Comparison of ENCODE assay signal across 25 cellular contexts in the genomic region with DNA sequence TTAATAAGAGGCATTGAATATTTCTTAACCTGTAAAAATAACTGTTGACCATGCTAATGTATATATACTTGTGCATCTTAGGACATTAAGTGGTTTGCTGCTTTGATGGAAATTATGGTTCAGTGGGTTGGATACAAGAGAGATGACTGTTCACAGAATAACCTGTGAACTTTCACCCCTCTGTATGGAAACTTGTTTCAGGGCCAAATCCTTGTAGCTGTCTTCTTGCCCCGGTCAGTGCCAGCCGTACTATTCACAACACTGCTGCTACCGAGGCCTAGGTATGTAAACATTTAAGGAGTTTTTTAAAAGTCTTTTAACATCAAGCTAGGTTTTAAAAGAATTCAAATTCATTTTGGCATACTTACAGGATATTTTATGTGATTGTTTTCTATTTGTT. TPM values are rescaled to one million over a fixed set of nuclear protein-coding genes. Genes with fewer than 3 reads are reported as not detected.
A peak's percentile ranks its signal among the peaks of the same experiment; 100 is the strongest.
DNase-seq lines count a peak whose midpoint lies in the region; ATAC-seq, FAIRE-seq and TF ChIP-seq lines count a peak whose summit lies in the region.
"Had no signal": no experiment of that assay in that cellular context is flagged by ENCODE, and none has a peak within 500 bp of the region (broad histone marks: within the 10 kb centered on the region; RNA-seq: fewer than 3 reads in every experiment).

No MANE protein-coding gene starts in this region.

- H3K9me3 ChIP-seq in left ventricle myocardium inferior (replicated peaks) (no peaks in the 10 kb centered on the region), K562 (replicated peaks; ENCODE audit: control insufficient read depth, insufficient read depth, low read depth, low read length) (no peaks in the 10 kb centered on the region)
- H3K9me3 ChIP-seq: thoracic aorta had no signal

- in situ Hi-C loops in K562 (cut with MboI), result no loop called here

- ATAC-seq in left cardiac atrium, result no peak
- no peak for ATAC-seq in K562
- ATAC-seq in GM18519 (IDR thresholded peaks at IDR 0.05; ENCODE audit: low FRiP score, unreplicated experiment), result no peak
- ATAC-seq: activated naive CD4-positive, alpha-beta T cell treated with anti-CD3 and anti-CD28 coated beads, Interleukin-2, amount 50 U/mL, for 72 hours; Panc1 had no signal

- H3K4me1 ChIP-seq in left ventricle myocardium inferior (peaks cover 25% of the 10 kb centered on the region), K562 (replicated peaks in 1 of 2; ENCODE audit: control insufficient read depth in 2 of 2, insufficient read depth in 2 of 2, low read length in 2 of 2) (no peaks in the 10 kb centered on the region)

- H3K9ac ChIP-seq in K562 (ENCODE audit: insufficient read depth in 1 of 2, low read depth in 2 of 2, low read length in 2 of 2), result no peak overlapping the region

- FAIRE-seq in K562 (lab: Jason Lieb, UNC), result no peak
- FAIRE-seq in D721Med (lab: Jason Lieb, UNC), result no peak
- FAIRE-seq: colon, HTR-8/SVneo had no signal

- H3K79me2 ChIP-seq in K562 (ENCODE audit: control insufficient read depth, insufficient read depth, low read length), result peaks cover 9% of the 10 kb centered on the region; the same call in 1 of the 3 replicates

- H3K27me3 Mint-ChIP-seq in mesothelial cell of epicardium (ENCODE audit: low read depth), result no peaks in the 10 kb centered on the region

- H3K4me2 ChIP-seq in K562 (ENCODE audit: insufficient read depth, low read length), result no peak overlapping the region

- H3K27me3 ChIP-seq in left ventricle myocardium inferior (ENCODE audit: low read depth) (no peaks in the 10 kb centered on the region), K562 (ENCODE audit: control insufficient read depth in 2 of 2, insufficient read depth in 2 of 2, low read length in 2 of 2) (no peaks in the 10 kb centered on the region)

- intact Hi-C loops in left ventricle myocardium inferior (cut with micrococcal nuclease) (no loop called here), left cardiac atrium (cut with DNase I) (no loop called here), K562 (cut with micrococcal nuclease) (no loop called here)

- H3K4me1 Mint-ChIP-seq in mesothelial cell of epicardium, result peaks cover 1% of the 10 kb centered on the region
- H3K4me1 Mint-ChIP-seq: endodermal cell, H9 had no signal

- TF ChIP-seq EP300 in K562 (IDR thresholded peaks at IDR 0.05; ENCODE audit: low read length), result no peak

- H2AFZ ChIP-seq in K562 (ENCODE audit: low read depth, low read length), result no peak overlapping the region

- no peaks in the 10 kb centered on the region for H3K9me1 ChIP-seq in K562 (ENCODE audit: control insufficient read depth, insufficient read depth, low read length)

- H3K9me3 Mint-ChIP-seq in mesothelial cell of epicardium, result no peaks in the 10 kb centered on the region
- H3K9me3 Mint-ChIP-seq: activated naive CD4-positive, alpha-beta T cell treated with anti-CD3 and anti-CD28 coated beads, Interleukin-2, amount 50 U/mL, for 72 hours; endodermal cell; H9 had no signal

- CTCF ChIA-PET in K562 (lab: Yijun Ruan, JAX; ENCODE audit: low intra/inter-chr PET ratio), result no interaction called here

- no peak for TF ChIP-seq CTCF in left ventricle myocardium inferior (IDR thresholded peaks at IDR 0.05; ENCODE audit: borderline replicate concordance)
- TF ChIP-seq CTCF in K562 (IDR thresholded peaks at IDR 0.05 in 2 of 3, conservative IDR thresholded peaks at IDR 0.05 in 1 of 3; ENCODE audit: insufficient read depth in 2 of 3, low read depth in 1 of 3, low read length in 3 of 3), result no peak
- no peak for TF ChIP-seq CTCF in mesothelial cell of epicardium (IDR thresholded peaks at IDR 0.05; ENCODE audit: unreplicated experiment)
- no peak for TF ChIP-seq CTCF in D721Med (IDR thresholded peaks at IDR 0.05; ENCODE audit: insufficient read depth, missing control alignments)

- H3K36me3 ChIP-seq in left ventricle myocardium inferior (peaks cover 96% of the 10 kb centered on the region), K562 (ENCODE audit: control insufficient read depth, insufficient read depth, low read length) (peaks cover 98% of the 10 kb centered on the region)

- no peak for DNase-seq in left ventricle myocardium inferior
- no peak for DNase-seq in left cardiac atrium
- DNase-seq in K562 (ENCODE audit: extremely low read depth in 1 of 4, low spot score in 3 of 4), result no peak
- DNase-seq in mesothelial cell of epicardium (ENCODE audit: low spot score in 2 of 2, unreplicated experiment in 2 of 2), result no peak
- DNase-seq in D721Med (ENCODE audit: insufficient read length, low spot score), result no peak
- DNase-seq in hepatic stellate cell (ENCODE audit: low spot score), result no peak
- no peak for DNase-seq in DMS114 treated with DMSO at 0.1 percent for 48 hours (lab: John Stamatoyannopoulos, UW; ENCODE audit: unreplicated experiment)
- DNase-seq: DMS79; endodermal cell; H9; head of caudate nucleus; NCI-H1092 treated with DMSO at 0.1 percent for 48 hours; NCI-H2029 treated with DMSO at 0.1 percent for 48 hours; NCI-H345; nucleus accumbens; right cardiac atrium; stimulated activated naive CD4-positive, alpha-beta T cell; WERI-Rb-1 had no signal

- WGBS in K562 (ENCODE audit: insufficient coverage, low coverage, missing lambda C conversion rate), result 95% methylated on average over 3 of the region's 3 CpGs

- BruUV-seq in K562 (replicated peaks; lab: Mats Ljungman, UMichigan), result no TSS peak

- H4K20me1 ChIP-seq in K562 (replicated peaks; ENCODE audit: control insufficient read depth, insufficient read depth, low read length), result no peaks in the 10 kb centered on the region

- no peak for TF ChIP-seq RAD21 in K562 (CRISPR knock-in tag; conservative IDR thresholded peaks at IDR 0.05 in 1 of 2, IDR thresholded peaks at IDR 0.05 in 1 of 2)

- H3K4me3 ChIP-seq in left ventricle myocardium inferior (no peak overlapping the region), K562 (no peak overlapping the region)
- H3K4me3 ChIP-seq: thoracic aorta had no signal

- peak overlapping the region; percentile 47 for H3K27ac Mint-ChIP-seq in mesothelial cell of epicardium
- H3K27ac Mint-ChIP-seq: activated naive CD4-positive, alpha-beta T cell treated with anti-CD3 and anti-CD28 coated beads, Interleukin-2, amount 50 U/mL, for 72 hours; endodermal cell had no signal

- H3K36me3 Mint-ChIP-seq in mesothelial cell of epicardium, result peaks cover 30% of the 10 kb centered on the region

- H3K4me3 Mint-ChIP-seq in mesothelial cell of epicardium, result no peak overlapping the region
- H3K4me3 Mint-ChIP-seq: endodermal cell, H9 had no signal

- peak overlapping the region; percentile 3 for H3K27ac ChIP-seq in left ventricle myocardium inferior (replicated peaks)
- no peak overlapping the region for H3K27ac ChIP-seq in K562 (ENCODE audit: extremely low read depth, low read depth, low read length)
- H3K27ac ChIP-seq: C4-2B, thoracic aorta, WERI-Rb-1 had no signal

- no peak for TF ChIP-seq POLR2A in K562 (conservative IDR thresholded peaks at IDR 0.05)

- POLR2A ChIA-PET in K562 (lab: Yijun Ruan, JAX), result interaction anchor here (0.6 to 12.7 kb wide), 4 partner anchors 10 to 72 kb away, joined by 3 to 130 read pairs (median 16); no protein-coding TSS in a partner anchor

RNA-seq across cellular contexts. Expression of a gene that starts 16.1 kb away (rescaled TPM):
- total RNA-seq in left ventricle myocardium inferior (6.9 TPM), left cardiac atrium (1 to 10 TPM; 4.9 to 5.7 TPM), K562 (2014; rRNA removed) (56.5 and 62.6 TPM in 2 replicates), K562 (2014; rRNA removed; fragmentation: Illumina TruSeq; extraction: Trizol) (91.0 and 91.4 TPM in 2 replicates), K562 (2015; rRNA removed; fragmentation: Illumina TruSeq; extraction: Trizol) (72.4 and 72.6 TPM in 2 replicates), K562 (2021) (53.0 and 54.1 TPM in 2 replicates), mesothelial cell of epicardium (16.4 to 21.8 TPM (median 20.0 TPM) in 3 replicates)
- 58.1 and 105 TPM in 2 replicates for total RNA-seq in K562 (2011; cell fraction: chromatin; rRNA removed; ENCODE audit: low replicate concordance)
- total RNA-seq in K562 (2011; cell fraction: nucleolus; rRNA removed), result 39.5 and 39.6 TPM in 2 replicates
- 51.0 and 57.4 TPM in 2 replicates for total RNA-seq in K562 (2011; cell fraction: nucleoplasm; rRNA removed)
- polyA plus RNA-seq in K562 (2011; rRNA removed) (114 and 124 TPM in 2 replicates), K562 (2014; fragmentation: Illumina TruSeq; extraction: Trizol) (75.8 and 80.1 TPM in 2 replicates), K562 (2014; fragmentation: Nextera tagmentation; extraction: Ambion mirVana) (10 to 100 TPM; 26.7 to 30.6 TPM), K562 (2014; rRNA removed) (61.4 and 68.9 TPM in 2 replicates)
- polyA plus RNA-seq in K562 (2011; cell fraction: cytosol; rRNA removed), result 47.7 and 55.4 TPM in 2 replicates
- 75.8 and 110 TPM in 2 replicates for polyA plus RNA-seq in K562 (2011; cell fraction: nucleus; rRNA removed)
- 71.9 and 112 TPM in 2 replicates for polyA plus RNA-seq in K562 (2012)
- polyA minus RNA-seq in K562 (2011; rRNA and poly(A)+ RNA removed), result 102 and 112 TPM in 2 replicates
- 31.9 and 51.6 TPM in 2 replicates for polyA minus RNA-seq in K562 (2011; cell fraction: cytosol; rRNA and poly(A)+ RNA removed)
- polyA minus RNA-seq in K562 (2011; cell fraction: nucleus; rRNA and poly(A)+ RNA removed), result 21.3 and 41.1 TPM in 2 replicates

RNA-seq across cellular contexts. Expression of a gene that starts 29.5 kb away (rescaled TPM):
- 148 TPM for total RNA-seq in left ventricle myocardium inferior
- 100 to 1,000 TPM; 152 to 189 TPM for total RNA-seq in left cardiac atrium
- total RNA-seq in K562 (2011; cell fraction: chromatin; rRNA removed; ENCODE audit: low replicate concordance), result 223 and 597 TPM in 2 replicates
- total RNA-seq in K562 (2011; cell fraction: nucleolus; rRNA removed), result 107 and 150 TPM in 2 replicates
- 253 and 349 TPM in 2 replicates for total RNA-seq in K562 (2011; cell fraction: nucleoplasm; rRNA removed)
- total RNA-seq in K562 (2014; rRNA removed), result 126 and 185 TPM in 2 replicates
- total RNA-seq in K562 (2014; rRNA removed; fragmentation: Illumina TruSeq; extraction: Trizol), result 142 and 149 TPM in 2 replicates
- 120 and 149 TPM in 2 replicates for total RNA-seq in K562 (2015; rRNA removed; fragmentation: Illumina TruSeq; extraction: Trizol)
- total RNA-seq in K562 (2021), result 242 and 259 TPM in 2 replicates
- polyA plus RNA-seq in K562 (2011; rRNA removed), result 99.1 and 105 TPM in 2 replicates
- polyA plus RNA-seq in K562 (2011; cell fraction: cytosol; rRNA removed), result 88.2 and 117 TPM in 2 replicates
- polyA plus RNA-seq in K562 (2011; cell fraction: nucleus; rRNA removed), result 255 and 309 TPM in 2 replicates
- 146 and 246 TPM in 2 replicates for polyA plus RNA-seq in K562 (2012)
- 173 and 203 TPM in 2 replicates for polyA plus RNA-seq in K562 (2014; fragmentation: Illumina TruSeq; extraction: Trizol)
- polyA plus RNA-seq in K562 (2014; fragmentation: Nextera tagmentation; extraction: Ambion mirVana), result 100 to 1,000 TPM; 195 to 742 TPM
- 97.6 and 187 TPM in 2 replicates for polyA plus RNA-seq in K562 (2014; rRNA removed)
- 241 and 277 TPM in 2 replicates for polyA minus RNA-seq in K562 (2011; rRNA and poly(A)+ RNA removed)
- 183 and 187 TPM in 2 replicates for polyA minus RNA-seq in K562 (2011; cell fraction: cytosol; rRNA and poly(A)+ RNA removed)
- polyA minus RNA-seq in K562 (2011; cell fraction: nucleus; rRNA and poly(A)+ RNA removed), result 121 and 212 TPM in 2 replicates
- total RNA-seq in mesothelial cell of epicardium, result 427 to 437 TPM (median 428 TPM) in 3 replicates

RNA-seq across cellular contexts. Expression of a gene that starts 30.4 kb away (rescaled TPM):
- total RNA-seq in left ventricle myocardium inferior, result 41.5 TPM
- total RNA-seq in left cardiac atrium, result 10 to 100 TPM; 30.6 to 48.8 TPM
- total RNA-seq in K562 (2011; cell fraction: chromatin; rRNA removed; ENCODE audit: low replicate concordance), result 282 and 575 TPM in 2 replicates
- 120 and 142 TPM in 2 replicates for total RNA-seq in K562 (2011; cell fraction: nucleolus; rRNA removed)
- total RNA-seq in K562 (2011; cell fraction: nucleoplasm; rRNA removed), result 254 and 330 TPM in 2 replicates
- 260 and 356 TPM in 2 replicates for total RNA-seq in K562 (2014; rRNA removed)
- 349 and 398 TPM in 2 replicates for total RNA-seq in K562 (2014; rRNA removed; fragmentation: Illumina TruSeq; extraction: Trizol)
- 258 and 267 TPM in 2 replicates for total RNA-seq in K562 (2015; rRNA removed; fragmentation: Illumina TruSeq; extraction: Trizol)
- total RNA-seq in K562 (2021), result 396 and 415 TPM in 2 replicates
- polyA plus RNA-seq in K562 (2011; rRNA removed), result 100 and 141 TPM in 2 replicates
- 41.9 and 69.4 TPM in 2 replicates for polyA plus RNA-seq in K562 (2011; cell fraction: cytosol; rRNA removed)
- 111 and 125 TPM in 2 replicates for polyA plus RNA-seq in K562 (2011; cell fraction: nucleus; rRNA removed)
- 155 and 181 TPM in 2 replicates for polyA plus RNA-seq in K562 (2012)
- 409 and 429 TPM in 2 replicates for polyA plus RNA-seq in K562 (2014; fragmentation: Illumina TruSeq; extraction: Trizol)
- 100 to 1,000 TPM; 276 to 387 TPM for polyA plus RNA-seq in K562 (2014; fragmentation: Nextera tagmentation; extraction: Ambion mirVana)
- polyA plus RNA-seq in K562 (2014; rRNA removed), result 230 and 236 TPM in 2 replicates
- 152 and 154 TPM in 2 replicates for polyA minus RNA-seq in K562 (2011; rRNA and poly(A)+ RNA removed)
- 92.6 and 125 TPM in 2 replicates for polyA minus RNA-seq in K562 (2011; cell fraction: cytosol; rRNA and poly(A)+ RNA removed)
- polyA minus RNA-seq in K562 (2011; cell fraction: nucleus; rRNA and poly(A)+ RNA removed), result 83.7 and 168 TPM in 2 replicates
- 85.1 to 88.4 TPM (median 85.3 TPM) in 3 replicates for total RNA-seq in mesothelial cell of epicardium
